11 cellular contexts compared by ENCODE assay signal in the genomic region with DNA sequence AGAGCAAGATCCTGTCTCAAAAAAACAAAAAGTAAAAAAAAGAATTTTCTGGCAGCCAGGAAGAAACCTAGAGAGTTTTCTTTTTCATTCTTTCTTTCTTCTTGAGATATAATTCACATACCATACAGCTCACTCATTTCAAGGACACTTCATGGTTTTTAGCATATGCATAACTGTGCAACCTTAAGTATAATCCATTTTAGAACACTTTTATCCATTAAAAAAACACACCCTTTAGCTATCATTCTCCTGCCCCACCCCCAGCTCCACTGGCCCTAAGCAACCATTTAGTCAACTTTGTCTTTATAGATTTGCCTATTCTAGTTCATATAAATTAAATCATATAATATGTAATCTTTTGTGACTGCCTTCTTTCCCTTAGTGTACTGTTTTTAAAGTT.
"Had no signal": no experiment of that assay in that cellular context is flagged by ENCODE, and none has a peak within 500 bp of the region (broad histone marks: within the 10 kb centered on the region; RNA-seq: fewer than 3 reads in every experiment).

No MANE protein-coding gene starts in this region.

- H3K79me2 ChIP-seq: parathyroid adenoma had no signal

- H3K9ac ChIP-seq: parathyroid adenoma had no signal

- H3K4me1 ChIP-seq: parathyroid adenoma had no signal

- H3K27ac Mint-ChIP-seq: stimulated activated naive CD8-positive, alpha-beta T cell treated with anti-CD3 and anti-CD28 coated beads, Interleukin-15, amount 100 ng/mL, for 72 hours had no signal

- H3K9me3 ChIP-seq: thoracic aorta had no signal

- H3K4me3 ChIP-seq: thoracic aorta had no signal

- H3K27ac ChIP-seq: parathyroid adenoma, thoracic aorta had no signal

- H3K27me3 Mint-ChIP-seq: stimulated activated naive CD8-positive, alpha-beta T cell treated with anti-CD3 and anti-CD28 coated beads, Interleukin-15, amount 100 ng/mL, for 72 hours had no signal

- H3K4me1 Mint-ChIP-seq: neural crest cell; stimulated activated naive CD8-positive, alpha-beta T cell treated with anti-CD3 and anti-CD28 coated beads, Interleukin-15, amount 100 ng/mL, for 72 hours had no signal

- H3K36me3 ChIP-seq: thoracic aorta had no signal

- H2AFZ ChIP-seq: parathyroid adenoma had no signal

- H3K4me3 Mint-ChIP-seq: neural crest cell; stimulated activated naive CD8-positive, alpha-beta T cell treated with anti-CD3 and anti-CD28 coated beads, Interleukin-15, amount 100 ng/mL, for 72 hours had no signal

- DNase-seq: activated effector memory CD4-positive, alpha-beta T cell treated with anti-CD3 and anti-CD28 coated beads, Interleukin-2, amount 50 U/mL, for 16 hours; aorta; cortex of kidney; hippocampal formation; kidney glomerular epithelial cell; stimulated activated CD4-positive, alpha-beta T cell treated with anti-CD3 and anti-CD28 coated beads, Interleukin-4, amount 100 ng/mL, for 4 hours; T-helper 2 cell had no signal
